ENCODE assay signal across 14 cellular contexts in genomic region chr1:3135746-3136455, GRCh38.
"Had no signal": no experiment of that assay in that cellular context is flagged by ENCODE, and none has a peak within 500 bp of the region (broad histone marks: within the 10 kb centered on the region; RNA-seq: fewer than 3 reads in every experiment).

No MANE protein-coding gene starts in this region.

- H3K9me3 ChIP-seq: lower lobe of right lung, ovary had no signal

- H3K27me3 ChIP-seq: ovary had no signal

- ATAC-seq: activated CD4-positive, alpha-beta T cell treated with anti-CD3 and anti-CD28 coated beads for 36 hours; activated CD8-positive, alpha-beta T cell treated with anti-CD3 and anti-CD28 coated beads, Interleukin-2, amount 10 ng/mL, durations not matched to agents 7 days and 5 days; left colon had no signal

- H3K36me3 ChIP-seq: lower lobe of right lung, ovary had no signal

- H3K4me3 ChIP-seq: ovary had no signal

- DNase-seq: activated CD4-positive, alpha-beta T cell treated with anti-CD3 and anti-CD28 coated beads for 36 hours; activated CD8-positive, alpha-beta memory T cell treated with anti-CD3 and anti-CD28 coated beads, Interleukin-2, amount 50 U/mL, for 48 hours; activated CD8-positive, alpha-beta T cell treated with anti-CD3 and anti-CD28 coated beads, Interleukin-2, amount 10 ng/mL, durations not matched to agents 7 days and 5 days; activated naive CD8-positive, alpha-beta T cell treated with anti-CD3 and anti-CD28 coated beads, Interleukin-2, amount 10 ng/mL, durations not matched to agents 7 days and 5 days; cerebellar nuclear complex; effector CD8-positive, alpha-beta T cell; head of caudate nucleus; left colon; lower lobe of right lung; ovary; stimulated activated CD4-positive, alpha-beta T cell treated with anti-CD3 and anti-CD28 coated beads, Interleukin-12 subunit alpha, Interleukin-12 subunit beta, amount 100 ng/mL, for 4 hours; stimulated activated CD4-positive, alpha-beta T cell treated with anti-CD3 and anti-CD28 coated beads, Interleukin-2, amount 100 ng/mL, for 24 hours; T-helper 2 cell had no signal

- H3K27ac ChIP-seq: ovary had no signal

- FAIRE-seq: frontal cortex had no signal
